Comparison of ENCODE assay signal across 1 cellular context in the genomic region with DNA sequence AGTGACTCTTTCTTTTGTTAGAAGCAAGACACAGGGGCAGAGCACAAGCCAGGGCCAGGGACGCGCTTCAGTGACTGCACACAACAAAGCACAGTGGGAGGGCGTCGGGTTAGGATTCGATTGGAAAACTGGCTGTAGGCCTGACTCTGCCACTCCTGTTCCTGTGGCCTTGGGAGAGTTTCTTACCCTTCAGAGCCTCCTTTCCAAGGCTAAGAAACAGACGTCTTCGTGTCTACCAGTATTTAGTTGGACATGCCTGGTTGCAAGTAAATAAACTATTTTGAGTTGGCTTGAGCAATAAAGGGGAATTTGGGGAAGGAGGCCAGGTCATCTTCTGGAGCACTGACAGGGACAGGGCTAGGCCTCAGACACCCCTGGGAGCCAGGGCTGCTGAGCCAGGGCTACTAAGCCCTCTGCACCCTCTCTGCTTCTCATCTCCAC.
TF ChIP-seq lines count a peak whose summit lies in the region.

No MANE protein-coding gene starts in this region.

TF ChIP-seq in HepG2, 621 proteins besides CTCF, POLR2A, EP300 and RAD21 (continued from another document):
- TF ChIP-seq MEIS1 (CRISPR knock-in tag; IDR thresholded peaks at IDR 0.05; ENCODE audit: borderline replicate concordance) (no peak), ZNF512 (CRISPR knock-in tag; IDR thresholded peaks at IDR 0.05) (no peak), DZIP1 (CRISPR knock-in tag; IDR thresholded peaks at IDR 0.05) (no peak), ZNF878 (CRISPR knock-in tag; IDR thresholded peaks at IDR 0.05) (no peak), ZNF496 (CRISPR knock-in tag; IDR thresholded peaks at IDR 0.05; ENCODE audit: insufficient replicate concordance) (no peak), MAFK (conservative IDR thresholded peaks at IDR 0.05 in 1 of 2, IDR thresholded peaks at IDR 0.05 in 1 of 2; ENCODE audit: low read length in 2 of 2) (no peak), PBX3 (CRISPR knock-in tag; IDR thresholded peaks at IDR 0.05; ENCODE audit: borderline replicate concordance) (no peak), ZNF12 (CRISPR knock-in tag; IDR thresholded peaks at IDR 0.05) (no peak), FOXM1 (CRISPR knock-in tag; IDR thresholded peaks at IDR 0.05) (no peak), TOPORS (CRISPR knock-in tag; IDR thresholded peaks at IDR 0.05) (no peak)
- TF ChIP-seq, protein P1, sequence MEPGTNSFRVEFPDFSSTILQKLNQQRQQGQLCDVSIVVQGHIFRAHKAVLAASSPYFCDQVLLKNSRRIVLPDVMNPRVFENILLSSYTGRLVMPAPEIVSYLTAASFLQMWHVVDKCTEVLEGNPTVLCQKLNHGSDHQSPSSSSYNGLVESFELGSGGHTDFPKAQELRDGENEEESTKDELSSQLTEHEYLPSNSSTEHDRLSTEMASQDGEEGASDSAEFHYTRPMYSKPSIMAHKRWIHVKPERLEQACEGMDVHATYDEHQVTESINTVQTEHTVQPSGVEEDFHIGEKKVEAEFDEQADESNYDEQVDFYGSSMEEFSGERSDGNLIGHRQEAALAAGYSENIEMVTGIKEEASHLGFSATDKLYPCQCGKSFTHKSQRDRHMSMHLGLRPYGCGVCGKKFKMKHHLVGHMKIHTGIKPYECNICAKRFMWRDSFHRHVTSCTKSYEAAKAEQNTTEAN (CRISPR knock-in tag; conservative IDR thresholded peaks at IDR 0.05): no peak
- TF ChIP-seq, protein P2, sequence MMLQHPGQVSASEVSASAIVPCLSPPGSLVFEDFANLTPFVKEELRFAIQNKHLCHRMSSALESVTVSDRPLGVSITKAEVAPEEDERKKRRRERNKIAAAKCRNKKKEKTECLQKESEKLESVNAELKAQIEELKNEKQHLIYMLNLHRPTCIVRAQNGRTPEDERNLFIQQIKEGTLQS (CRISPR knock-in tag; IDR thresholded peaks at IDR 0.05): no peak
